In genomic region chr5:153559926-153560325, GRCh38 we compare ENCODE assay signal across 20 cellular contexts.
DNase-seq lines count a peak whose midpoint lies in the region; ATAC-seq and TF ChIP-seq lines count a peak whose summit lies in the region.
"Had no signal": no experiment of that assay in that cellular context is flagged by ENCODE, and none has a peak within 500 bp of the region (broad histone marks: within the 10 kb centered on the region; RNA-seq: fewer than 3 reads in every experiment).

No MANE protein-coding gene starts in this region.

- POLR2A ChIA-PET in CD8-positive, alpha-beta T cell (lab: Charles Lee): interaction anchor here (0.6 kb wide), 1 partner anchor 1818 kb away, joined by 3 read pairs; no protein-coding TSS in a partner anchor

- peaks cover 0 to 3% of the 10 kb centered on the region in 2 donors for H3K4me1 ChIP-seq in aorta (ENCODE audit: control insufficient read depth in 1 of 2, insufficient read depth in 2 of 2, low read length in 2 of 2)
- H3K4me1 ChIP-seq in CD8-positive, alpha-beta T cell (ENCODE audit: insufficient read depth, low read length): no peaks in the 10 kb centered on the region
- H3K4me1 ChIP-seq: BE2C had no signal

- DNase-seq in GM03348 (ENCODE audit: low spot score): peak; percentile 30
- peak; percentile 54 to 87 for DNase-seq in cardiac fibroblast (ENCODE audit: low read depth in 2 of 2)
- peak; percentile 85 for DNase-seq in fibroblast of pulmonary artery (ENCODE audit: low read depth)
- DNase-seq in aorta: no peak
- DNase-seq in NCI-H2196 (lab: John Stamatoyannopoulos, UW; ENCODE audit: unreplicated experiment): no peak
- DNase-seq in NCI-H748 (lab: John Stamatoyannopoulos, UW; ENCODE audit: unreplicated experiment): no peak
- no peak for DNase-seq in CD8-positive, alpha-beta T cell
- DNase-seq: BE2C; Calu3; CD4-positive, alpha-beta T cell; DMS53; HFFc6; NCI-H1105; NCI-H187; NCI-H446; NCI-H69; NK-92 treated with Interleukin-12 subunit alpha and Interleukin-12 subunit beta, amount 100 ng/mL, for 24 hours; SIG-M5 had no signal

- peaks cover 2% of the 10 kb centered on the region for H3K9me3 Mint-ChIP-seq in CD8-positive, alpha-beta T cell
- H3K9me3 Mint-ChIP-seq: HFFc6 had no signal

- no peaks in the 10 kb centered on the region for H3K36me3 ChIP-seq in aorta (ENCODE audit: control insufficient read depth in 1 of 2, insufficient read depth in 2 of 2, low read length in 1 of 2)
- H3K36me3 ChIP-seq in CD8-positive, alpha-beta T cell (ENCODE audit: insufficient read depth, low read length): no peaks in the 10 kb centered on the region
- H3K36me3 ChIP-seq: BE2C had no signal

- H3K4me3 ChIP-seq in cardiac fibroblast (replicated peaks in 1 of 2; ENCODE audit: low read depth in 2 of 2, low read length in 2 of 2) (no peak overlapping the region), fibroblast of pulmonary artery (replicated peaks; ENCODE audit: low read depth, low read length) (no peak overlapping the region), aorta (ENCODE audit: low read length in 2 of 2) (no peak overlapping the region)
- H3K4me3 ChIP-seq in CD8-positive, alpha-beta T cell (ENCODE audit: low read depth, low read length): no peak overlapping the region
- H3K4me3 ChIP-seq: GM12878 had no signal

- H3K27ac Mint-ChIP-seq in CD8-positive, alpha-beta T cell: no peak overlapping the region
- H3K27ac Mint-ChIP-seq: CD4-positive, alpha-beta T cell; HFFc6; IgD-negative memory B cell had no signal

- H3K4me3 Mint-ChIP-seq in CD8-positive, alpha-beta T cell: no peak overlapping the region
- H3K4me3 Mint-ChIP-seq: CD4-positive, alpha-beta T cell; HFFc6; IgD-negative memory B cell had no signal

- CTCF ChIA-PET in CD8-positive, alpha-beta T cell (lab: Charles Lee): interaction anchor here (1.1 kb wide), 1 partner anchor 13 kb away, joined by 3 read pairs; no protein-coding TSS in a partner anchor

- no peaks in the 10 kb centered on the region for H3K27me3 Mint-ChIP-seq in CD8-positive, alpha-beta T cell (ENCODE audit: low read depth)
- H3K27me3 Mint-ChIP-seq: CD4-positive, alpha-beta T cell; IgD-negative memory B cell had no signal

- peaks cover 7% of the 10 kb centered on the region for H3K4me1 Mint-ChIP-seq in CD8-positive, alpha-beta T cell (ENCODE audit: low read depth)

- peak overlapping the region in 1 of 2 donors; percentile 30 for H3K27ac ChIP-seq in aorta (ENCODE audit: low read depth in 1 of 2, low read length in 2 of 2)
- H3K27ac ChIP-seq in CD8-positive, alpha-beta T cell (ENCODE audit: low read depth, low read length): no peak overlapping the region

- no peaks in the 10 kb centered on the region for H3K36me3 Mint-ChIP-seq in CD8-positive, alpha-beta T cell
- H3K36me3 Mint-ChIP-seq: IgD-negative memory B cell had no signal

- WGBS in aorta, 2 donors: 0 to 7% methylated on average over 1 of the region's 1 CpG

- H3K9me3 ChIP-seq in aorta (ENCODE audit: control insufficient read depth, low read length): no peaks in the 10 kb centered on the region
- H3K9me3 ChIP-seq in CD8-positive, alpha-beta T cell (ENCODE audit: low read length): no peaks in the 10 kb centered on the region
- H3K9me3 ChIP-seq: BE2C had no signal

- intact Hi-C loops in aorta (cut with DNase I): loop anchor here (5.0 to 10.0 kb wide), 4 partner anchors 55 to 925 kb away; no protein-coding TSS in a partner anchor
- intact Hi-C loops in CD8-positive, alpha-beta T cell (cut with DNase I, micrococcal nuclease): no loop called here

- H3K27me3 ChIP-seq in aorta (ENCODE audit: control insufficient read depth in 1 of 2, insufficient read depth in 2 of 2, low read length in 1 of 2): no peaks in the 10 kb centered on the region
- no peaks in the 10 kb centered on the region for H3K27me3 ChIP-seq in CD8-positive, alpha-beta T cell (ENCODE audit: insufficient read depth, low read length)
- H3K27me3 ChIP-seq: BE2C had no signal

- peak; percentile 47 for ATAC-seq in aorta (ENCODE audit: low FRiP score)
- no peak for ATAC-seq in CD8-positive, alpha-beta T cell
- ATAC-seq: GM12878 had no signal

- TF ChIP-seq CTCF in cardiac fibroblast (IDR thresholded peaks at IDR 0.05; ENCODE audit: low read depth, low read length) (no peak), fibroblast of pulmonary artery (IDR thresholded peaks at IDR 0.05; ENCODE audit: low read length, missing control alignments) (no peak)
- TF ChIP-seq CTCF in CD8-positive, alpha-beta T cell (IDR thresholded peaks at IDR 0.05): no peak

Comparison
In these comparisons a context has a peak if more than half of its experiments do, and no peak if none do; other contexts are left out.
1. DNase-seq: peak in GM03348 (single experiment), cardiac fibroblast (2 of 2) and fibroblast of pulmonary artery (single experiment); none in aorta (0 of 2), NCI-H2196 (single experiment), NCI-H748 (single experiment) and CD8-positive, alpha-beta T cell (0 of 7).
2. intact Hi-C loops: an anchor here in aorta (5.0 to 10.0 kb wide); none called in CD8-positive, alpha-beta T cell.